Comparison of ENCODE assay signal across 8 cellular contexts in genomic region chr5:168076561-168076991, GRCh38.
DNase-seq lines count a peak whose midpoint lies in the region; ATAC-seq and TF ChIP-seq lines count a peak whose summit lies in the region.

No MANE protein-coding gene starts in this region.

- H2AFZ ChIP-seq in GM23248 = no peak overlapping the region

- no peak overlapping the region for H3K4me2 ChIP-seq in GM23248 (ENCODE audit: unreplicated experiment)

- no peaks in the 10 kb centered on the region for H4K20me1 ChIP-seq in GM23248 (ENCODE audit: insufficient read depth)

- peaks cover 0 to 4% of the 10 kb centered on the region in 2 donors for H3K27me3 Mint-ChIP-seq in CD4-positive, alpha-beta memory T cell
- no peaks in the 10 kb centered on the region for H3K27me3 Mint-ChIP-seq in effector memory CD8-positive, alpha-beta T cell

- H3K9ac ChIP-seq in GM23248 = no peak overlapping the region

- no peaks in the 10 kb centered on the region for H3K4me1 Mint-ChIP-seq in CD4-positive, alpha-beta memory T cell
- H3K4me1 Mint-ChIP-seq in effector memory CD8-positive, alpha-beta T cell (ENCODE audit: low read depth in 2 of 2) = no peaks in the 10 kb centered on the region

- DNase-seq in CD1c-positive myeloid dendritic cell (ENCODE audit: extremely low spot score) (peak; percentile 18), GM23248 (peak; percentile 70), RWPE2 (ENCODE audit: low spot score) (no peak), left cardiac atrium (peak; percentile 37), middle frontal gyrus (ENCODE audit: extremely low spot score, low spot score) (no peak)
- DNase-seq in CD4-positive, alpha-beta memory T cell = no peak
- no peak for DNase-seq in effector memory CD8-positive, alpha-beta T cell

- no peak overlapping the region for H3K4me3 Mint-ChIP-seq in CD4-positive, alpha-beta memory T cell
- H3K4me3 Mint-ChIP-seq in effector memory CD8-positive, alpha-beta T cell = no peak overlapping the region

- ATAC-seq in RWPE2 (ENCODE audit: low read depth) = no peak
- peak in 1 of 2 donors; percentile 23 for ATAC-seq in left cardiac atrium
- no peak for ATAC-seq in HG03097 (IDR thresholded peaks at IDR 0.05; ENCODE audit: low FRiP score, unreplicated experiment)
- ATAC-seq in effector memory CD8-positive, alpha-beta T cell (replicated peaks) = no peak

- peak; percentile 28 for TF ChIP-seq CTCF in RWPE2 (IDR thresholded peaks at IDR 0.05; ENCODE audit: poor library complexity, severe bottlenecking)

- H3F3A ChIP-seq in GM23248 (ENCODE audit: insufficient read depth) = peaks cover 9% of the 10 kb centered on the region

- WGBS in GM23248 (ENCODE audit: low coverage in 1 of 2, low lambda C conversion rate in 2 of 2, missing lambda C conversion rate in 2 of 2), 2 experiments = 36 to 38% methylated on average over 2 of the region's 2 CpGs

- H3K4me3 ChIP-seq in GM23248 (no peak overlapping the region), RWPE2 (ENCODE audit: severe bottlenecking) (no peak overlapping the region)
- no peak overlapping the region for H3K4me3 ChIP-seq in CD4-positive, alpha-beta memory T cell (ENCODE audit: low read length in 2 of 2)

- 0 out of 2 replicates have a peak overlapping the region, but pooled peaks have one; percentile 10 for H3K27ac ChIP-seq in GM23248
- no peak overlapping the region for H3K27ac ChIP-seq in RWPE2 (ENCODE audit: poor library complexity, severe bottlenecking)
- H3K27ac ChIP-seq in CD4-positive, alpha-beta memory T cell (ENCODE audit: low read depth, low read length) = no peak overlapping the region

- H3K36me3 ChIP-seq in GM23248 (ENCODE audit: low read depth) (no peaks in the 10 kb centered on the region), RWPE2 (ENCODE audit: low read depth) (no peaks in the 10 kb centered on the region)
- no peaks in the 10 kb centered on the region for H3K36me3 ChIP-seq in CD4-positive, alpha-beta memory T cell (ENCODE audit: insufficient read depth, low read length)

- peaks cover 0 to 12% (median 1%) of the 10 kb centered on the region in 8 donors for H3K9me3 Mint-ChIP-seq in CD4-positive, alpha-beta memory T cell
- no peaks in the 10 kb centered on the region for H3K9me3 Mint-ChIP-seq in effector memory CD8-positive, alpha-beta T cell

- no peaks in the 10 kb centered on the region for H3K36me3 Mint-ChIP-seq in CD4-positive, alpha-beta memory T cell
- H3K36me3 Mint-ChIP-seq in effector memory CD8-positive, alpha-beta T cell (ENCODE audit: insufficient read depth) = no peaks in the 10 kb centered on the region

- peaks cover 10% of the 10 kb centered on the region for H3K79me2 ChIP-seq in GM23248 (ENCODE audit: insufficient read depth)

- POLR2A ChIA-PET in CD4-positive, alpha-beta memory T cell (lab: Charles Lee; ENCODE audit: partially characterized antibody) = no interaction called here

- H3K9me3 ChIP-seq in GM23248 (ENCODE audit: low read depth) (no peaks in the 10 kb centered on the region), RWPE2 (ENCODE audit: severe bottlenecking) (peaks cover 2% of the 10 kb centered on the region)
- no peaks in the 10 kb centered on the region for H3K9me3 ChIP-seq in CD4-positive, alpha-beta memory T cell (ENCODE audit: control insufficient read depth in 1 of 2, low read length in 2 of 2)

- H3K27me3 ChIP-seq in GM23248 (replicated peaks; ENCODE audit: insufficient read depth) (no peaks in the 10 kb centered on the region), RWPE2 (ENCODE audit: insufficient read depth, poor library complexity, severe bottlenecking) (no peaks in the 10 kb centered on the region)
- no peaks in the 10 kb centered on the region for H3K27me3 ChIP-seq in CD4-positive, alpha-beta memory T cell (ENCODE audit: insufficient read depth, low read length)

- H3K4me1 ChIP-seq in GM23248 (ENCODE audit: insufficient read depth) = peaks cover 32% of the 10 kb centered on the region
- H3K4me1 ChIP-seq in RWPE2 (ENCODE audit: insufficient read depth, poor library complexity, severe bottlenecking) = no peaks in the 10 kb centered on the region
- no peaks in the 10 kb centered on the region for H3K4me1 ChIP-seq in CD4-positive, alpha-beta memory T cell (ENCODE audit: insufficient read depth, low read length)

- H3K9me2 ChIP-seq in GM23248 (ENCODE audit: insufficient read depth) = no peaks in the 10 kb centered on the region

- intact Hi-C loops in left cardiac atrium (cut with DNase I) = no loop called here
- intact Hi-C loops in CD4-positive, alpha-beta memory T cell (cut with micrococcal nuclease) = no loop called here

- CTCF ChIA-PET in CD4-positive, alpha-beta memory T cell (lab: Charles Lee; ENCODE audit: partially characterized antibody) = no interaction called here

- in situ Hi-C loops in GM23248 (cut with MboI) = no loop called here

- H3K27ac Mint-ChIP-seq in CD4-positive, alpha-beta memory T cell = no peak overlapping the region
- H3K27ac Mint-ChIP-seq in effector memory CD8-positive, alpha-beta T cell = no peak overlapping the region

Comparison
In these comparisons a context has a peak if more than half of its experiments do, and no peak if none do; other contexts are left out.
1. DNase-seq: peak in CD1c-positive myeloid dendritic cell (single experiment), GM23248 (single experiment) and left cardiac atrium (single experiment); none in RWPE2 (single experiment), middle frontal gyrus (single experiment), CD4-positive, alpha-beta memory T cell (0 of 5) and effector memory CD8-positive, alpha-beta T cell (0 of 3).